ENCODE assay signal across 3 cellular contexts in genomic region chr2:8398040-8398668, GRCh38.
TF ChIP-seq lines count a peak whose summit lies in the region.

No MANE protein-coding gene starts in this region.

TF ChIP-seq in WTC11, 78 proteins besides CTCF, POLR2A, EP300 and RAD21:
- TF ChIP-seq NR2C2 (CRISPR knock-in tag; IDR thresholded peaks at IDR 0.05) = no peak
- TF ChIP-seq E2F1 (CRISPR knock-in tag; IDR thresholded peaks at IDR 0.05) = no peak
- TF ChIP-seq ZBTB21 (CRISPR knock-in tag; IDR thresholded peaks at IDR 0.05; ENCODE audit: borderline replicate concordance) = peak; percentile 62; the same call in 1 of the 2 replicates

TF ChIP-seq in H1, 55 proteins besides CTCF, POLR2A, EP300 and RAD21:
- TF ChIP-seq BCL11A (IDR thresholded peaks at IDR 0.05; ENCODE audit: low read depth in 2 of 2, low read length in 2 of 2) (no peak), SP1 (IDR thresholded peaks at IDR 0.05; ENCODE audit: low read depth, low read length) (no peak), EZH2 (IDR thresholded peaks at IDR 0.05; ENCODE audit: low read depth, low read length, severe bottlenecking) (no peak), RFX5 (IDR thresholded peaks at IDR 0.05; ENCODE audit: borderline replicate concordance, low read depth, low read length) (no peak), NANOG (IDR thresholded peaks at IDR 0.05; ENCODE audit: insufficient read depth, low read depth, low read length, poor library complexity, severe bottlenecking) (no peak), CHD2 (IDR thresholded peaks at IDR 0.05; ENCODE audit: low read length) (no peak), KDM1A (IDR thresholded peaks at IDR 0.05; ENCODE audit: borderline replicate concordance, low read length) (no peak), CREB1 (IDR thresholded peaks at IDR 0.05) (no peak), TCF12 (IDR thresholded peaks at IDR 0.05; ENCODE audit: low read depth, low read length) (no peak), KDM5A (IDR thresholded peaks at IDR 0.05; ENCODE audit: low read length) (no peak), SP2 (IDR thresholded peaks at IDR 0.05; ENCODE audit: low read length) (no peak), CHD1 (IDR thresholded peaks at IDR 0.05; ENCODE audit: low read depth, low read length) (no peak), ATF3 (IDR thresholded peaks at IDR 0.05; ENCODE audit: insufficient read depth, low read depth, low read length) (no peak), JUND (IDR thresholded peaks at IDR 0.05; ENCODE audit: low read length) (no peak), TBP (IDR thresholded peaks at IDR 0.05; ENCODE audit: low read depth, low read length) (no peak)
- TF ChIP-seq, protein P1, sequence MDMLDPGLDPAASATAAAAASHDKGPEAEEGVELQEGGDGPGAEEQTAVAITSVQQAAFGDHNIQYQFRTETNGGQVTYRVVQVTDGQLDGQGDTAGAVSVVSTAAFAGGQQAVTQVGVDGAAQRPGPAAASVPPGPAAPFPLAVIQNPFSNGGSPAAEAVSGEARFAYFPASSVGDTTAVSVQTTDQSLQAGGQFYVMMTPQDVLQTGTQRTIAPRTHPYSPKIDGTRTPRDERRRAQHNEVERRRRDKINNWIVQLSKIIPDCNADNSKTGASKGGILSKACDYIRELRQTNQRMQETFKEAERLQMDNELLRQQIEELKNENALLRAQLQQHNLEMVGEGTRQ (IDR thresholded peaks at IDR 0.05; ENCODE audit: low read length) = no peak
- TF ChIP-seq, protein P2, sequence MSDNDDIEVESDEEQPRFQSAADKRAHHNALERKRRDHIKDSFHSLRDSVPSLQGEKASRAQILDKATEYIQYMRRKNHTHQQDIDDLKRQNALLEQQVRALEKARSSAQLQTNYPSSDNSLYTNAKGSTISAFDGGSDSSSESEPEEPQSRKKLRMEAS (IDR thresholded peaks at IDR 0.05) = no peak
- TF ChIP-seq, protein P3, sequence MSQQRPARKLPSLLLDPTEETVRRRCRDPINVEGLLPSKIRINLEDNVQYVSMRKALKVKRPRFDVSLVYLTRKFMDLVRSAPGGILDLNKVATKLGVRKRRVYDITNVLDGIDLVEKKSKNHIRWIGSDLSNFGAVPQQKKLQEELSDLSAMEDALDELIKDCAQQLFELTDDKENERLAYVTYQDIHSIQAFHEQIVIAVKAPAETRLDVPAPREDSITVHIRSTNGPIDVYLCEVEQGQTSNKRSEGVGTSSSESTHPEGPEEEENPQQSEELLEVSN (IDR thresholded peaks at IDR 0.05) = no peak

TF ChIP-seq in SK-N-SH, 30 proteins besides CTCF, POLR2A, EP300 and RAD21:
- no peak for TF ChIP-seq TAF1 (IDR thresholded peaks at IDR 0.05; ENCODE audit: borderline replicate concordance, low read depth, low read length)
- TF ChIP-seq, protein P2 (IDR thresholded peaks at IDR 0.05; ENCODE audit: low read depth) = no peak
- TF ChIP-seq FOSL2 (IDR thresholded peaks at IDR 0.05; ENCODE audit: borderline replicate concordance, low read depth) = no peak
- no peak for TF ChIP-seq GATA2 (CRISPR knock-in tag; IDR thresholded peaks at IDR 0.05)
- no peak for TF ChIP-seq EZH2phosphoT487 (IDR thresholded peaks at IDR 0.05; ENCODE audit: borderline replicate concordance, low read depth)
